15 cellular contexts compared by ENCODE assay signal in genomic region chr7:67105382-67105781, GRCh38.
DNase-seq lines count a peak whose midpoint lies in the region; FAIRE-seq and TF ChIP-seq lines count a peak whose summit lies in the region.
"Had no signal": no experiment of that assay in that cellular context is flagged by ENCODE, and none has a peak within 500 bp of the region (broad histone marks: within the 10 kb centered on the region; RNA-seq: fewer than 3 reads in every experiment).

No MANE protein-coding gene starts in this region.

- no peak overlapping the region for H3K4me3 ChIP-seq in NB4 (ENCODE audit: low read depth, low read length)
- H3K4me3 ChIP-seq: heart right ventricle had no signal

- H3K9me3 Mint-ChIP-seq in chondrocyte (ENCODE audit: low read depth): no peaks in the 10 kb centered on the region

- H3K27ac Mint-ChIP-seq in chondrocyte (ENCODE audit: unreplicated experiment): peak overlapping the region; percentile 49
- H3K27ac Mint-ChIP-seq: B cell had no signal

- peak; percentile 2 for DNase-seq in activated naive CD4-positive, alpha-beta T cell treated with Interleukin-2 at 50 U/mL for 16 hours
- no peak for DNase-seq in activated naive CD4-positive, alpha-beta T cell treated with anti-CD3 and anti-CD28 coated beads, Interleukin-2, amount 50 U/mL, for 16 hours
- DNase-seq in NB4 (ENCODE audit: low read depth) (peak; percentile 55), chondrocyte (ENCODE audit: low spot score) (no peak), renal cortical epithelial cell (ENCODE audit: low read depth) (peak; percentile 20), D721Med (ENCODE audit: insufficient read length, low spot score) (no peak), D341Med (ENCODE audit: low spot score) (no peak)
- DNase-seq in activated effector memory CD4-positive, alpha-beta T cell treated with Interleukin-2 at 50 U/mL for 16 hours: no peak
- DNase-seq: effector CD8-positive, alpha-beta T cell; heart right ventricle; NCI-H1105 treated with DMSO at 0.1 percent for 48 hours; NCI-H526 treated with DMSO at 0.1 percent for 48 hours; occipital lobe; Right ventricle myocardium superior had no signal

- H3K27me3 Mint-ChIP-seq in chondrocyte (ENCODE audit: low read depth): no peaks in the 10 kb centered on the region
- H3K27me3 Mint-ChIP-seq: B cell had no signal

- FAIRE-seq in D721Med (lab: Jason Lieb, UNC): no peak

- H3K36me3 Mint-ChIP-seq in chondrocyte (ENCODE audit: low read depth): peaks cover 9% of the 10 kb centered on the region

- no peak for TF ChIP-seq POLR2A in NB4 (IDR thresholded peaks at IDR 0.05; ENCODE audit: extremely low read depth, insufficient read length)

- TF ChIP-seq CTCF in NB4 (IDR thresholded peaks at IDR 0.05; ENCODE audit: low read depth, low read length): no peak
- TF ChIP-seq CTCF in chondrocyte (IDR thresholded peaks at IDR 0.05): no peak
- no peak for TF ChIP-seq CTCF in D721Med (IDR thresholded peaks at IDR 0.05; ENCODE audit: insufficient read depth, missing control alignments)

- peaks cover 20% of the 10 kb centered on the region for H3K4me1 Mint-ChIP-seq in chondrocyte (ENCODE audit: low read depth)
- H3K4me1 Mint-ChIP-seq: B cell had no signal

- H3K4me3 Mint-ChIP-seq in chondrocyte (ENCODE audit: unreplicated experiment): no peak overlapping the region
- H3K4me3 Mint-ChIP-seq: B cell had no signal

Comparison
In these comparisons a context has a peak if more than half of its experiments do, and no peak if none do; other contexts are left out.
1. DNase-seq: peak in activated naive CD4-positive, alpha-beta T cell treated with Interleukin-2 at 50 U/mL for 16 hours (single experiment), NB4 (single experiment) and renal cortical epithelial cell (single experiment); none in activated naive CD4-positive, alpha-beta T cell treated with anti-CD3 and anti-CD28 coated beads, Interleukin-2, amount 50 U/mL, for 16 hours (single experiment), chondrocyte (single experiment), D721Med (single experiment), activated effector memory CD4-positive, alpha-beta T cell treated with Interleukin-2 at 50 U/mL for 16 hours (single experiment) and D341Med (single experiment).